In genomic region chr19:18475004-18475453, GRCh38 we compare ENCODE assay signal across 15 cellular contexts. TPM values are rescaled to one million over a fixed set of nuclear protein-coding genes. Genes with fewer than 3 reads are reported as not detected.
DNase-seq lines count a peak whose midpoint lies in the region; ATAC-seq and TF ChIP-seq lines count a peak whose summit lies in the region.
"Had no signal": no experiment of that assay in that cellular context is flagged by ENCODE, and none has a peak within 500 bp of the region (broad histone marks: within the 10 kb centered on the region; RNA-seq: fewer than 3 reads in every experiment).

No MANE protein-coding gene starts in this region.

- peak overlapping the region in 4 of 7 donors; percentile 43 to 63 (median 46) for H3K27ac Mint-ChIP-seq in CD14-positive monocyte
- peak overlapping the region in 2 of 3 donors; percentile 47 to 65 for H3K27ac Mint-ChIP-seq in IgD-negative memory B cell
- peak overlapping the region; percentile 69 for H3K27ac Mint-ChIP-seq in activated naive CD8-positive, alpha-beta T cell treated with anti-CD3 and anti-CD28 coated beads, Interleukin-2, amount 50 U/mL, for 24 hours
- H3K27ac Mint-ChIP-seq in progenitor cell of endocrine pancreas = peak overlapping the region; percentile 75
- no peak overlapping the region for H3K27ac Mint-ChIP-seq in Caco-2 (ENCODE audit: unreplicated experiment)
- H3K27ac Mint-ChIP-seq: activated B cell treated with CpG ODN at 0.5 μM for 24 hours had no signal

- H3K36me3 Mint-ChIP-seq in CD14-positive monocyte = peaks cover 41 to 49% of the 10 kb centered on the region in 2 donors
- no peaks in the 10 kb centered on the region for H3K36me3 Mint-ChIP-seq in IgD-negative memory B cell
- peaks cover 9% of the 10 kb centered on the region for H3K36me3 Mint-ChIP-seq in activated naive CD8-positive, alpha-beta T cell treated with anti-CD3 and anti-CD28 coated beads, Interleukin-2, amount 50 U/mL, for 24 hours (ENCODE audit: low read depth)
- H3K36me3 Mint-ChIP-seq in progenitor cell of endocrine pancreas (ENCODE audit: insufficient read depth) = no peaks in the 10 kb centered on the region
- H3K36me3 Mint-ChIP-seq in Caco-2 (ENCODE audit: insufficient read depth, unreplicated experiment) = peaks cover 5% of the 10 kb centered on the region

- H3K27me3 ChIP-seq in Caco-2 (replicated peaks; ENCODE audit: control insufficient read depth, insufficient read depth, low read length) = no peaks in the 10 kb centered on the region
- H3K27me3 ChIP-seq: BE2C, gastroesophageal sphincter had no signal

- H3K9me3 Mint-ChIP-seq in CD14-positive monocyte (no peaks in the 10 kb centered on the region), IgD-negative memory B cell (no peaks in the 10 kb centered on the region), progenitor cell of endocrine pancreas (ENCODE audit: low read depth) (no peaks in the 10 kb centered on the region), Caco-2 (ENCODE audit: unreplicated experiment) (no peaks in the 10 kb centered on the region)
- H3K9me3 Mint-ChIP-seq in activated naive CD8-positive, alpha-beta T cell treated with anti-CD3 and anti-CD28 coated beads, Interleukin-2, amount 50 U/mL, for 24 hours = no peaks in the 10 kb centered on the region
- H3K9me3 Mint-ChIP-seq: activated B cell treated with CpG ODN at 0.5 μM for 24 hours had no signal

- peaks cover 0 to 3% (median 0%) of the 10 kb centered on the region in 3 donors for H3K27me3 Mint-ChIP-seq in CD14-positive monocyte (ENCODE audit: low read depth in 3 of 3)
- H3K27me3 Mint-ChIP-seq in IgD-negative memory B cell = no peaks in the 10 kb centered on the region
- H3K27me3 Mint-ChIP-seq in activated naive CD8-positive, alpha-beta T cell treated with anti-CD3 and anti-CD28 coated beads, Interleukin-2, amount 50 U/mL, for 24 hours = no peaks in the 10 kb centered on the region
- H3K27me3 Mint-ChIP-seq in progenitor cell of endocrine pancreas = no peaks in the 10 kb centered on the region
- no peaks in the 10 kb centered on the region for H3K27me3 Mint-ChIP-seq in Caco-2 (ENCODE audit: insufficient read depth, unreplicated experiment)
- H3K27me3 Mint-ChIP-seq: activated B cell treated with CpG ODN at 0.5 μM for 24 hours had no signal

- H3K4me3 Mint-ChIP-seq in CD14-positive monocyte (no peak overlapping the region), IgD-negative memory B cell (no peak overlapping the region), progenitor cell of endocrine pancreas (ENCODE audit: low read depth) (no peak overlapping the region), Caco-2 (ENCODE audit: unreplicated experiment) (no peak overlapping the region)
- no peak overlapping the region for H3K4me3 Mint-ChIP-seq in activated naive CD8-positive, alpha-beta T cell treated with anti-CD3 and anti-CD28 coated beads, Interleukin-2, amount 50 U/mL, for 24 hours
- H3K4me3 Mint-ChIP-seq: activated B cell treated with CpG ODN at 0.5 μM for 24 hours had no signal

- H3K4me1 Mint-ChIP-seq in CD14-positive monocyte = peaks cover 57% of the 10 kb centered on the region
- peaks cover 24 to 33% (median 28%) of the 10 kb centered on the region in 3 donors for H3K4me1 Mint-ChIP-seq in IgD-negative memory B cell
- peaks cover 55% of the 10 kb centered on the region for H3K4me1 Mint-ChIP-seq in activated naive CD8-positive, alpha-beta T cell treated with anti-CD3 and anti-CD28 coated beads, Interleukin-2, amount 50 U/mL, for 24 hours
- peaks cover 8% of the 10 kb centered on the region for H3K4me1 Mint-ChIP-seq in progenitor cell of endocrine pancreas (ENCODE audit: low read depth)
- peaks cover 6% of the 10 kb centered on the region for H3K4me1 Mint-ChIP-seq in Caco-2 (ENCODE audit: low read depth, unreplicated experiment)

- H3K36me3 ChIP-seq in Caco-2 (ENCODE audit: control insufficient read depth, insufficient read depth, low read length) = no peaks in the 10 kb centered on the region

- H3K9me3 ChIP-seq in Caco-2 = no peaks in the 10 kb centered on the region
- H3K9me3 ChIP-seq: BE2C, gastroesophageal sphincter had no signal

- no peak for DNase-seq in CD14-positive monocyte (ENCODE audit: low spot score)
- DNase-seq in activated naive CD8-positive, alpha-beta T cell treated with anti-CD3 and anti-CD28 coated beads, Interleukin-2, amount 50 U/mL, for 24 hours = no peak
- DNase-seq in progenitor cell of endocrine pancreas (ENCODE audit: low spot score, unreplicated experiment) = no peak
- DNase-seq in OCI-M1 (lab: John Stamatoyannopoulos, UW) = no peak
- DNase-seq in Caco-2 = no peak
- DNase-seq in hypothalamus (lab: John Stamatoyannopoulos, UW) = no peak
- DNase-seq: activated B cell treated with CpG ODN at 0.5 μM for 24 hours, BE2C, mesendoderm, NCI-H2029, NCI-H524, PC-9 had no signal

- intact Hi-C loops in CD14-positive monocyte (cut with micrococcal nuclease) = loop anchor here in 1 of 2 donors (5.0 kb wide), 1 partner anchor 97 kb away; the partner anchor contains the start of gene UBA52
- intact Hi-C loops in Caco-2 (cut with micrococcal nuclease; ENCODE audit: unreplicated experiment) = loop anchor here (10.0 kb wide), 1 partner anchor 200 kb away; no protein-coding TSS in a partner anchor

- no peak overlapping the region for H3K4me3 ChIP-seq in Caco-2 (ENCODE audit: low read depth, low read length)
- H3K4me3 ChIP-seq: gastroesophageal sphincter, PC-9, smooth muscle cell had no signal

- peak; percentile 3 for ATAC-seq in activated naive CD8-positive, alpha-beta T cell treated with anti-CD3 and anti-CD28 coated beads, Interleukin-2, amount 50 U/mL, for 24 hours
- ATAC-seq: gastroesophageal sphincter had no signal

- no TSS peak for BruUV-seq in Caco-2 (replicated peaks; lab: Mats Ljungman, UMichigan)

- TF ChIP-seq CTCF in CD14-positive monocyte (IDR thresholded peaks at IDR 0.05) (no peak), progenitor cell of endocrine pancreas (IDR thresholded peaks at IDR 0.05; ENCODE audit: unreplicated experiment) (no peak), Caco-2 (IDR thresholded peaks at IDR 0.05; ENCODE audit: insufficient read depth in 1 of 2, low read depth in 1 of 2, low read length in 1 of 2, severe bottlenecking in 1 of 2, unreplicated experiment in 1 of 2) (no peak)

- POLR2A ChIA-PET in Caco-2 (lab: Charles Lee) = no interaction called here

- H3K4me1 ChIP-seq in Caco-2 = peaks cover 7% of the 10 kb centered on the region

- CTCF ChIA-PET in Caco-2 (lab: Charles Lee) = no interaction called here

RNA-seq across cellular contexts. Expression of gene ISYNA1, which starts 37.1 kb away (rescaled TPM):
- not detected for polyA plus RNA-seq in CD14-positive monocyte
- polyA plus RNA-seq in IgD-negative memory B cell = 17.2 TPM
- 234 TPM in 2 replicates for total RNA-seq in progenitor cell of endocrine pancreas
- 65.3 and 67.3 TPM in 2 replicates for total RNA-seq in Caco-2 (2022)

RNA-seq across cellular contexts. Expression of gene ELL, which starts 46.8 kb away (rescaled TPM):
- polyA plus RNA-seq in CD14-positive monocyte (10 to 100 TPM; 12.2 to 12.6 TPM), IgD-negative memory B cell (19.7 TPM)
- total RNA-seq in progenitor cell of endocrine pancreas (13.8 and 15.5 TPM in 2 replicates), Caco-2 (2022) (11.2 and 12.1 TPM in 2 replicates)

RNA-seq across cellular contexts. Expression of gene SSBP4, which starts 55.8 kb away (rescaled TPM):
- 10 to 100 TPM; 38.5 to 48.3 TPM for polyA plus RNA-seq in CD14-positive monocyte
- 97.4 TPM for polyA plus RNA-seq in IgD-negative memory B cell
- total RNA-seq in progenitor cell of endocrine pancreas = 57.7 and 61.8 TPM in 2 replicates
- total RNA-seq in Caco-2 (2022) = 46.2 and 49.4 TPM in 2 replicates
